Comparison of ENCODE assay signal across 8 cellular contexts in genomic region chr15:77419050-77419835, GRCh38. TPM values are rescaled to one million over a fixed set of nuclear protein-coding genes. Genes with fewer than 3 reads are reported as not detected.
DNase-seq lines count a peak whose midpoint lies in the region; ATAC-seq, FAIRE-seq and TF ChIP-seq lines count a peak whose summit lies in the region.

No MANE protein-coding gene starts in this region.

- TF ChIP-seq CTCF in RWPE2 (IDR thresholded peaks at IDR 0.05; ENCODE audit: poor library complexity, severe bottlenecking) (peak; percentile 77), prostate gland (IDR thresholded peaks at IDR 0.05) (peak in 1 of 4 experiments; percentile 19), vagina (IDR thresholded peaks at IDR 0.05) (no peak)

- H3K9me3 ChIP-seq in RWPE2 (ENCODE audit: severe bottlenecking) (no peaks in the 10 kb centered on the region), prostate gland (no peaks in the 10 kb centered on the region), vagina (no peaks in the 10 kb centered on the region)

- DNase-seq in GM18507 (ENCODE audit: extremely low spot score, insufficient read length, low read depth) (no peak), RWPE2 (ENCODE audit: low spot score) (peak; percentile 72), left cardiac atrium (peak; percentile 44), prostate gland (ENCODE audit: low spot score) (peak; percentile 12), vagina (ENCODE audit: extremely low spot score in 2 of 2) (no peak), NCI-H1436 treated with DMSO at 0.1 percent for 48 hours (lab: John Stamatoyannopoulos, UW) (no peak)
- peak; percentile 29 for DNase-seq in activated naive CD8-positive, alpha-beta T cell treated with anti-CD3 and anti-CD28 coated beads, Interleukin-2, amount 50 U/mL, for 16 hours (ENCODE audit: low read depth, low spot score)

- peak; percentile 12 for FAIRE-seq in GM18507 (lab: Jason Lieb, UNC)

- TF ChIP-seq POLR2A in prostate gland (IDR thresholded peaks at IDR 0.05) (no peak), vagina (IDR thresholded peaks at IDR 0.05) (no peak)

- under 1% methylated on average over 42 of the region's 71 CpGs for WGBS in prostate gland

- no peaks in the 10 kb centered on the region for H3K36me3 ChIP-seq in RWPE2 (ENCODE audit: low read depth)
- no peaks in the 10 kb centered on the region for H3K36me3 ChIP-seq in prostate gland
- H3K36me3 ChIP-seq in vagina = no peaks in the 10 kb centered on the region

- peak overlapping the region; percentile 75 for H3K27ac ChIP-seq in RWPE2 (ENCODE audit: poor library complexity, severe bottlenecking)
- peak overlapping the region; percentile 89 to 91 for H3K27ac ChIP-seq in prostate gland
- H3K27ac ChIP-seq in vagina = peak overlapping the region; percentile 96

- H3K4me1 ChIP-seq in RWPE2 (ENCODE audit: insufficient read depth, poor library complexity, severe bottlenecking) = peaks cover 27% of the 10 kb centered on the region
- H3K4me1 ChIP-seq in prostate gland (replicated peaks) = no peaks in the 10 kb centered on the region
- peaks cover 42% of the 10 kb centered on the region for H3K4me1 ChIP-seq in vagina

- intact Hi-C loops in left cardiac atrium (cut with DNase I) (loop anchor here (5.0 to 10.0 kb wide), 2 partner anchors 76 to 312 kb away; no protein-coding TSS in a partner anchor), prostate gland (cut with DNase I) (loop anchor here (2.0 to 10.0 kb wide), 3 partner anchors 78 to 347 kb away; partner anchors contain the start of gene TSPAN3), vagina (cut with DNase I) (no loop called here)

- ATAC-seq in HG02870 (IDR thresholded peaks at IDR 0.05; ENCODE audit: unreplicated experiment) = peak; percentile 20
- no peak; the same call in 2 of the 3 replicates for ATAC-seq in RWPE2 (ENCODE audit: low read depth)
- ATAC-seq in left cardiac atrium = peak; percentile 1 to 25

- peak overlapping the region; percentile 99 for H3K4me3 ChIP-seq in RWPE2 (ENCODE audit: severe bottlenecking)
- peak overlapping the region; percentile 65 to 81 for H3K4me3 ChIP-seq in prostate gland
- peak overlapping the region; percentile 78 to 95 for H3K4me3 ChIP-seq in vagina

- H3K27me3 ChIP-seq in RWPE2 (ENCODE audit: insufficient read depth, poor library complexity, severe bottlenecking) = no peaks in the 10 kb centered on the region
- no peaks in the 10 kb centered on the region for H3K27me3 ChIP-seq in prostate gland (replicated peaks; ENCODE audit: insufficient read depth)
- H3K27me3 ChIP-seq in vagina = no peaks in the 10 kb centered on the region

RNA-seq across cellular contexts. Expression of gene PEAK1, which starts 0.7 kb away (rescaled TPM):
- total RNA-seq in left cardiac atrium (10 to 100 TPM; 59.0 to 71.7 TPM), prostate gland (100 to 1,000 TPM in 1 of 2 donors, 10 to 100 TPM in 1; 11.3 to 108 TPM), vagina (27.7 TPM)

RNA-seq across cellular contexts. Expression of gene HMG20A, which starts 1.4 kb away (rescaled TPM):
- total RNA-seq in left cardiac atrium = 10 to 100 TPM; 33.5 to 36.3 TPM
- total RNA-seq in prostate gland = 10 to 100 TPM; 15.9 to 51.4 TPM
- total RNA-seq in vagina = 49.4 TPM

Comparison
In these comparisons a context has a peak if more than half of its experiments do, and no peak if none do; other contexts are left out.
1. DNase-seq: peak in RWPE2 (single experiment), activated naive CD8-positive, alpha-beta T cell treated with anti-CD3 and anti-CD28 coated beads, Interleukin-2, amount 50 U/mL, for 16 hours (single experiment), left cardiac atrium (single experiment) and prostate gland (single experiment); none in GM18507 (single experiment), vagina (0 of 2) and NCI-H1436 treated with DMSO at 0.1 percent for 48 hours (single experiment).
2. Peak in every context shown above with its lines, with median percentiles within 50 percentile points of each other: H3K27ac ChIP-seq and H3K4me3 ChIP-seq.